20 cellular contexts compared by ENCODE assay signal in the genomic region with DNA sequence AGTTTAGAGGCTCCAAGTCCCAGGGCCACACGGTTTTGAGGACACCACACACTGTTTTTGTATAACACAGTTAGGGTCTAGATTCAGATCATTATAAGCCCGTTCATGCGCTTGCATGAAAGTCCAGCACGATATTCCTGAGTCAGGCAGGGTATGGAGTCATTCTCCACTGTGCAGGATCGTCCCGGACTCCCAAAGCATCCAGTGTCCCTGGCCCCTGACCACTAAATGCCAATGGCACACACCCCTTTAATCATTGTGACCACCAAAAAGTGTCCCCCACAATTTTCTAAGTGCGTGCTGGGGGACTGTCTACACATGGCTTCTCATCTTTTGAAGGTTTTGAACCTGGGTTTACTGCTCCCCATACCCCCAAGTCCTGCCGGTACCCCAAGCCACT.
"Had no signal": no experiment of that assay in that cellular context is flagged by ENCODE, and none has a peak within 500 bp of the region (broad histone marks: within the 10 kb centered on the region; RNA-seq: fewer than 3 reads in every experiment).

No MANE protein-coding gene starts in this region.

- H3K4me2 ChIP-seq: SK-N-SH had no signal

- FAIRE-seq: RCC 7860 had no signal

- H3K9me3 ChIP-seq: SK-N-SH had no signal

- DNase-seq: Karpas-422, KG1, MM.1S, NCI-H1092 treated with DMSO at 0.1 percent for 48 hours, NCI-H1436, NCI-H187, NCI-H2029, NCI-H2081 treated with DMSO at 0.1 percent for 48 hours, NCI-H2171, NCI-H226, NCI-H446, NCI-H510A, NCI-H524 treated with DMSO at 0.1 percent for 48 hours, NCI-H69, NCI-H774, RPMI8226, SHP77, SK-N-SH, SW 1271 had no signal

- H3K9ac ChIP-seq: SK-N-SH had no signal
